In genomic region chr10:106825996-106826395, GRCh38 we compare ENCODE assay signal across 23 cellular contexts.
"Had no signal": no experiment of that assay in that cellular context is flagged by ENCODE, and none has a peak within 500 bp of the region (broad histone marks: within the 10 kb centered on the region; RNA-seq: fewer than 3 reads in every experiment).

No MANE protein-coding gene starts in this region.

- H3K4me1 Mint-ChIP-seq: activated naive CD4-positive, alpha-beta T cell treated with anti-CD3 and anti-CD28 coated beads, Interleukin-2, amount 10 ng/mL, durations not matched to agents 7 days and 5 days; activated naive CD8-positive, alpha-beta T cell treated with anti-CD3 and anti-CD28 coated beads for 36 hours; IgD-negative memory B cell had no signal

- H3K27ac ChIP-seq: Peyer's patch, RWPE1, SJCRH30 had no signal

- H3K36me3 ChIP-seq: Peyer's patch, SJCRH30 had no signal

- H3K4me3 ChIP-seq: Peyer's patch, SJCRH30 had no signal

- H3K4me1 ChIP-seq: Peyer's patch, SJCRH30 had no signal

- H3K4me2 ChIP-seq: SK-N-SH had no signal

- H3K9me3 ChIP-seq: Peyer's patch, SJCRH30, SK-N-SH had no signal

- H3K27ac Mint-ChIP-seq: activated CD8-positive, alpha-beta T cell treated with anti-CD3 and anti-CD28 coated beads for 36 hours; activated naive CD4-positive, alpha-beta T cell treated with anti-CD3 and anti-CD28 coated beads, Interleukin-2, amount 10 ng/mL, durations not matched to agents 7 days and 5 days; activated naive CD8-positive, alpha-beta T cell treated with anti-CD3 and anti-CD28 coated beads for 36 hours; activated T-cell treated with anti-CD3 and anti-CD28 coated beads, Interleukin-2, amount 50 U/mL, for 72 hours; activated T-helper 2 cell treated with anti-CD3 and anti-CD28 coated beads, Interferon-gamma antibody, Interleukin-2, Interleukin-4, amounts not matched to agents 10 μg/mL and 5 μg/mL and 100 μg/mL, durations not matched to agents 14 hours and 24 hours and 36 hours; IgD-negative memory B cell had no signal

- ATAC-seq: activated CD4-positive, CD25-positive, alpha-beta regulatory T cell treated with anti-CD3 and anti-CD28 coated beads, Interleukin-2, amount 50 U/mL, for 24 hours; activated CD8-positive, alpha-beta T cell treated with anti-CD3 and anti-CD28 coated beads for 36 hours; activated T-cell treated with anti-CD3 and anti-CD28 coated beads, Interleukin-2, amount 50 U/mL, for 72 hours had no signal

- H3K27me3 Mint-ChIP-seq: activated CD8-positive, alpha-beta T cell treated with anti-CD3 and anti-CD28 coated beads for 36 hours; activated naive CD4-positive, alpha-beta T cell treated with anti-CD3 and anti-CD28 coated beads, Interleukin-2, amount 10 ng/mL, durations not matched to agents 7 days and 5 days; activated naive CD8-positive, alpha-beta T cell treated with anti-CD3 and anti-CD28 coated beads for 36 hours; IgD-negative memory B cell had no signal

- H3K9me3 Mint-ChIP-seq: activated CD8-positive, alpha-beta T cell treated with anti-CD3 and anti-CD28 coated beads for 36 hours; activated naive CD4-positive, alpha-beta T cell treated with anti-CD3 and anti-CD28 coated beads, Interleukin-2, amount 10 ng/mL, durations not matched to agents 7 days and 5 days; activated naive CD8-positive, alpha-beta T cell treated with anti-CD3 and anti-CD28 coated beads for 36 hours; activated T-cell treated with anti-CD3 and anti-CD28 coated beads, Interleukin-2, amount 50 U/mL, for 72 hours; activated T-helper 2 cell treated with anti-CD3 and anti-CD28 coated beads, Interferon-gamma antibody, Interleukin-2, Interleukin-4, amounts not matched to agents 10 μg/mL and 5 μg/mL and 100 μg/mL, durations not matched to agents 14 hours and 24 hours and 36 hours had no signal

- DNase-seq: activated CD4-positive, alpha-beta T cell treated with anti-CD3 and anti-CD28 coated beads for 4 hours; activated CD8-positive, alpha-beta memory T cell treated with anti-CD3 and anti-CD28 coated beads, Interleukin-2, amount 50 U/mL, for 4 hours; activated CD8-positive, alpha-beta T cell treated with anti-CD3 and anti-CD28 coated beads for 36 hours; activated gamma-delta T cell treated with Interleukin-2 at 50 U/mL for 16 hours; activated naive CD4-positive, alpha-beta T cell treated with anti-CD3 and anti-CD28 coated beads, Interleukin-2, amount 10 ng/mL, durations not matched to agents 7 days and 5 days; activated naive CD8-positive, alpha-beta T cell treated with anti-CD3 and anti-CD28 coated beads for 36 hours; activated T-cell treated with anti-CD3 and anti-CD28 coated beads, Interleukin-2, amount 50 U/mL, for 72 hours; KG1; NCI-H1092; NCI-H1417 treated with DMSO at 0.1 percent for 48 hours; NCI-H1694; NCI-H2029; NCI-H2107; NCI-H524; Peyer's patch; Right ventricle myocardium superior; SJCRH30; SK-N-SH; T-helper 1 cell had no signal

- H3K27me3 ChIP-seq: Peyer's patch, SJCRH30 had no signal

- H3K36me3 Mint-ChIP-seq: activated naive CD4-positive, alpha-beta T cell treated with anti-CD3 and anti-CD28 coated beads, Interleukin-2, amount 10 ng/mL, durations not matched to agents 7 days and 5 days; activated naive CD8-positive, alpha-beta T cell treated with anti-CD3 and anti-CD28 coated beads for 36 hours; IgD-negative memory B cell had no signal

- H3K9ac ChIP-seq: SK-N-SH had no signal

- H3K4me3 Mint-ChIP-seq: activated CD8-positive, alpha-beta T cell treated with anti-CD3 and anti-CD28 coated beads for 36 hours; activated naive CD4-positive, alpha-beta T cell treated with anti-CD3 and anti-CD28 coated beads, Interleukin-2, amount 10 ng/mL, durations not matched to agents 7 days and 5 days; activated naive CD8-positive, alpha-beta T cell treated with anti-CD3 and anti-CD28 coated beads for 36 hours; activated T-cell treated with anti-CD3 and anti-CD28 coated beads, Interleukin-2, amount 50 U/mL, for 72 hours; IgD-negative memory B cell had no signal
